16 cellular contexts compared by ENCODE assay signal in genomic region chr20:8304124-8304800, GRCh38.
DNase-seq lines count a peak whose midpoint lies in the region; ATAC-seq and TF ChIP-seq lines count a peak whose summit lies in the region.
"Had no signal": no experiment of that assay in that cellular context is flagged by ENCODE, and none has a peak within 500 bp of the region (broad histone marks: within the 10 kb centered on the region; RNA-seq: fewer than 3 reads in every experiment).

No MANE protein-coding gene starts in this region.

- H3K27me3 ChIP-seq in IMR-90 (ENCODE audit: control insufficient read depth, insufficient read depth, low read length) (no peaks in the 10 kb centered on the region), spleen (replicated peaks in 1 of 7) (no peaks in the 10 kb centered on the region)
- H3K27me3 ChIP-seq: BLaER1 had no signal

- H4K20me1 ChIP-seq in IMR-90 (ENCODE audit: insufficient read depth, low read length), result no peaks in the 10 kb centered on the region
- H4K20me1 ChIP-seq: BLaER1 had no signal

- no peak overlapping the region for H2BK5ac ChIP-seq in IMR-90 (ENCODE audit: low read depth, low read length, poor library complexity, severe bottlenecking)

- peak overlapping the region in 4 of 5 experiments; percentile 51 to 93 (median 66) for H3K27ac Mint-ChIP-seq in brain

- BruUV-seq in IMR-90 (replicated peaks; lab: Mats Ljungman, UMichigan), result no TSS peak

- H2BK15ac ChIP-seq in IMR-90 (ENCODE audit: low read depth, low read length), result no peak overlapping the region

- peak; percentile 29; the same call in 1 of the 2 replicates for ATAC-seq in IMR-90 (ENCODE audit: low read depth)
- ATAC-seq in HG02885 (IDR thresholded peaks at IDR 0.05; ENCODE audit: poor library complexity, unreplicated experiment), result no peak
- ATAC-seq: Right ventricle myocardium inferior had no signal

- H4K91ac ChIP-seq in IMR-90 (ENCODE audit: insufficient read depth, low read depth, low read length), result no peak overlapping the region

- CTCF ChIA-PET in IMR-90 (lab: Yijun Ruan, JAX), result interaction anchor here (1.1 kb wide), 1 partner anchor 11 kb away, joined by 3 read pairs; no protein-coding TSS in a partner anchor

- no peak overlapping the region for H3K14ac ChIP-seq in IMR-90 (replicated peaks; ENCODE audit: low read depth, low read length)

- H3K27me3 Mint-ChIP-seq in brain, result no peaks in the 10 kb centered on the region
- H3K27me3 Mint-ChIP-seq: CD4-positive, alpha-beta memory T cell had no signal

- peaks cover 48% of the 10 kb centered on the region for H3K4me1 Mint-ChIP-seq in brain

- no peak overlapping the region for H3K56ac ChIP-seq in IMR-90 (ENCODE audit: extremely low read depth, insufficient read depth, low read length)

- DNase-seq in IMR-90 (no peak), NCI-H345 treated with DMSO at 0.1 percent for 48 hours (lab: John Stamatoyannopoulos, UW; ENCODE audit: unreplicated experiment) (peak; percentile 45), retina (peak; percentile 26), spleen (no peak), NCI-H1092 treated with DMSO at 0.1 percent for 48 hours (lab: John Stamatoyannopoulos, UW) (no peak)
- DNase-seq: CD4-positive, alpha-beta memory T cell; GOT3; KBM-7; NCI-H2029; NCI-H510A treated with DMSO at 0.1 percent for 48 hours; NK-92 treated with Interleukin-12 subunit alpha and Interleukin-12 subunit beta, amount 100 ng/mL, for 24 hours; SW 1271 had no signal

- TF ChIP-seq POLR2A in IMR-90 (IDR thresholded peaks at IDR 0.05; ENCODE audit: low read depth, low read length) (no peak), spleen (IDR thresholded peaks at IDR 0.05) (no peak)

- H3K4me3 ChIP-seq in IMR-90 (ENCODE audit: insufficient read depth, low read depth, low read length) (no peak overlapping the region), spleen (no peak overlapping the region)
- H3K4me3 ChIP-seq: BLaER1 had no signal

- no peak overlapping the region for H3K18ac ChIP-seq in IMR-90 (ENCODE audit: low read depth, low read length)

- peaks cover 0 to 8% (median 2%) of the 10 kb centered on the region in 5 experiments for H3K9me3 Mint-ChIP-seq in brain

- TF ChIP-seq RAD21 in IMR-90 (IDR thresholded peaks at IDR 0.05; ENCODE audit: low read length), result no peak

- H3K9ac ChIP-seq in IMR-90 (ENCODE audit: low read depth, low read length), result no peak overlapping the region
- H3K9ac ChIP-seq: BLaER1 had no signal

- no peak overlapping the region for H2AK9ac ChIP-seq in IMR-90 (replicated peaks; ENCODE audit: low read depth, low read length, poor library complexity)

- H4K5ac ChIP-seq in IMR-90 (ENCODE audit: low read depth, low read length), result no peak overlapping the region

- H3K9me1 ChIP-seq in IMR-90 (ENCODE audit: insufficient read depth, low read length), result no peaks in the 10 kb centered on the region; the same call in 1 of the 2 replicates

- H2BK20ac ChIP-seq in IMR-90 (ENCODE audit: low read depth, low read length), result no peak overlapping the region

- no peak overlapping the region for H3K4ac ChIP-seq in IMR-90 (ENCODE audit: low read depth, low read length)

- dilution Hi-C loops in IMR-90 (cut with HindIII; ENCODE audit: low sequenced_read_pairs, unreplicated experiment), result no loop called here

- POLR2A ChIA-PET in IMR-90 (lab: Charles Lee; ENCODE audit: unreplicated experiment), result no interaction called here

- WGBS in IMR-90 (ENCODE audit: extremely low coverage in 2 of 2, insufficient read length in 1 of 2), 2 experiments, result no CpG with 5 or more reads among the region's 1 CpG
- WGBS in spleen, 5 donors, result 54 to 78% (median 63%) methylated on average over 1 of the region's 1 CpG

- TF ChIP-seq CTCF in IMR-90 (conservative IDR thresholded peaks at IDR 0.05; ENCODE audit: low read depth, low read length) (no peak), brain (conservative IDR thresholded peaks at IDR 0.05) (no peak), spleen (IDR thresholded peaks at IDR 0.05 in 8 of 11, conservative IDR thresholded peaks at IDR 0.05 in 3 of 11) (no peak)

- no peaks in the 10 kb centered on the region for H3K9me3 ChIP-seq in IMR-90 (ENCODE audit: control insufficient read depth, insufficient read depth, low read length)
- no peaks in the 10 kb centered on the region for H3K9me3 ChIP-seq in spleen
- H3K9me3 ChIP-seq: BLaER1 had no signal

- H2AK5ac ChIP-seq in IMR-90 (ENCODE audit: low read depth, low read length), result no peak overlapping the region

- peak overlapping the region in 2 of 5 experiments; percentile 24 to 48 for H3K4me3 Mint-ChIP-seq in brain

- H3K4me2 ChIP-seq in IMR-90 (ENCODE audit: low read depth, low read length), result no peak overlapping the region
- H3K4me2 ChIP-seq: BLaER1 had no signal

- no peak overlapping the region for H2AFZ ChIP-seq in IMR-90 (replicated peaks; ENCODE audit: low read length, poor library complexity)

- intact Hi-C loops in IMR-90 (cut with micrococcal nuclease) (loop anchor here (2.0 kb wide), 1 partner anchor 171 kb away; the partner anchor contains the start of gene PLCB1), spleen (cut with DNase I; ENCODE audit: low total_unique reads) (no loop called here)

- H3K4me1 ChIP-seq in IMR-90 (ENCODE audit: control insufficient read depth, insufficient read depth, low read length) (peaks cover 2% of the 10 kb centered on the region; the same call in 1 of the 2 replicates), spleen (peaks cover 0 to 6% (median 0%) of the 10 kb centered on the region in 6 donors)
- H3K4me1 ChIP-seq: BLaER1 had no signal

- H3K36me3 Mint-ChIP-seq in brain, result no peaks in the 10 kb centered on the region
- H3K36me3 Mint-ChIP-seq: CD4-positive, alpha-beta memory T cell had no signal

- peaks cover 0 to 6% of the 10 kb centered on the region in 2 experiments; a peak in 2 of 4 replicates for H3K79me1 ChIP-seq in IMR-90 (ENCODE audit: low read depth in 1 of 2, low read length in 2 of 2)

- H3K23ac ChIP-seq in IMR-90 (ENCODE audit: low read depth, low read length), result no peak overlapping the region

- in situ Hi-C loops in IMR-90 (cut with MboI; ENCODE audit: low sequenced_read_pairs), result no loop called here

- H3K27ac ChIP-seq in IMR-90 (ENCODE audit: insufficient read depth, low read length) (no peak overlapping the region), spleen (no peak overlapping the region)
- H3K27ac ChIP-seq: BLaER1 had no signal

- H3K36me3 ChIP-seq in IMR-90 (ENCODE audit: control insufficient read depth, insufficient read depth, low read length) (no peaks in the 10 kb centered on the region), spleen (no peaks in the 10 kb centered on the region)
- H3K36me3 ChIP-seq: BLaER1 had no signal

- H4K8ac ChIP-seq in IMR-90 (ENCODE audit: low read depth in 2 of 2, low read length in 2 of 2), result no peak overlapping the region

- no peak overlapping the region for H2BK120ac ChIP-seq in IMR-90 (ENCODE audit: low read depth, low read length)

TF ChIP-seq in IMR-90, 13 proteins besides CTCF, POLR2A, EP300 and RAD21:
- no peak for TF ChIP-seq CHD1 (IDR thresholded peaks at IDR 0.05; ENCODE audit: low read depth, low read length)
- no peak for TF ChIP-seq MAZ (IDR thresholded peaks at IDR 0.05; ENCODE audit: borderline replicate concordance, low read depth, low read length)
- no peak for TF ChIP-seq BHLHE40 (IDR thresholded peaks at IDR 0.05; ENCODE audit: low read depth, low read length)
- TF ChIP-seq SMC3 (IDR thresholded peaks at IDR 0.05; ENCODE audit: low read depth, low read length), result no peak
- TF ChIP-seq CEBPB (IDR thresholded peaks at IDR 0.05; ENCODE audit: low read depth, low read length), result no peak

Comparison
In these comparisons a context has a peak if more than half of its experiments do, and no peak if none do; other contexts are left out.
1. DNase-seq: peak in NCI-H345 treated with DMSO at 0.1 percent for 48 hours (single experiment) and retina (single experiment); none in IMR-90 (single experiment), spleen (single experiment) and NCI-H1092 treated with DMSO at 0.1 percent for 48 hours (single experiment).